37 cellular contexts compared by ENCODE assay signal in genomic region chr13:31365630-31366029, GRCh38.
"Had no signal": no experiment of that assay in that cellular context is flagged by ENCODE, and none has a peak within 500 bp of the region (broad histone marks: within the 10 kb centered on the region; RNA-seq: fewer than 3 reads in every experiment).

No MANE protein-coding gene starts in this region.

- H3K4me3 ChIP-seq: MG63 had no signal

- H3K27me3 ChIP-seq: MG63 had no signal

- H3K9me3 ChIP-seq: MG63 had no signal

- DNase-seq: Karpas-422, Kasumi-1, MG63, MM.1S, MV-4-11, NCI-H1048, NCI-H1092, NCI-H1092 treated with DMSO at 0.1 percent for 48 hours, NCI-H1105, NCI-H1105 treated with DMSO at 0.1 percent for 48 hours, NCI-H1417, NCI-H1417 treated with DMSO at 0.1 percent for 48 hours, NCI-H1436, NCI-H1436 treated with DMSO at 0.1 percent for 48 hours, NCI-H146, NCI-H1694, NCI-H1694 treated with DMSO at 0.1 percent for 48 hours, NCI-H187, NCI-H187 treated with DMSO at 0.1 percent for 48 hours, NCI-H1930, NCI-H2029, NCI-H2029 treated with DMSO at 0.1 percent for 48 hours, NCI-H2081, NCI-H2081 treated with DMSO at 0.1 percent for 48 hours, NCI-H2107, NCI-H2171, NCI-H2171 treated with DMSO at 0.1 percent for 48 hours, NCI-H2227 treated with DMSO at 0.1 percent for 48 hours, NCI-H226, NCI-H345, NCI-H446, NCI-H446 treated with DMSO at 0.1 percent for 48 hours, NCI-H510A, NCI-H510A treated with DMSO at 0.1 percent for 48 hours, NCI-H524, NCI-H524 treated with DMSO at 0.1 percent for 48 hours, NCI-H526 had no signal

- H3K36me3 ChIP-seq: MG63 had no signal
